ENCODE assay signal across 23 cellular contexts in genomic region chr19:40580619-40581018, GRCh38.
"Had no signal": no experiment of that assay in that cellular context is flagged by ENCODE, and none has a peak within 500 bp of the region (broad histone marks: within the 10 kb centered on the region; RNA-seq: fewer than 3 reads in every experiment).

No MANE protein-coding gene starts in this region.

- H3K4me3 ChIP-seq: ascending aorta, esophagus muscularis mucosa, neural progenitor cell, sigmoid colon, smooth muscle cell, thyroid gland had no signal

- H3K27ac ChIP-seq: ascending aorta, brain microvascular endothelial cell, esophagus muscularis mucosa, neural progenitor cell, sigmoid colon, thyroid gland had no signal

- H3K27ac Mint-ChIP-seq: activated naive CD4-positive, alpha-beta T cell treated with anti-CD3 and anti-CD28 coated beads, Interleukin-2, amount 50 U/mL, for 24 hours; neural progenitor cell; progenitor cell of endocrine pancreas had no signal

- H3K4me3 Mint-ChIP-seq: activated naive CD4-positive, alpha-beta T cell treated with anti-CD3 and anti-CD28 coated beads, Interleukin-2, amount 50 U/mL, for 24 hours; neural progenitor cell had no signal

- H3K27me3 ChIP-seq: ascending aorta, brain microvascular endothelial cell, esophagus muscularis mucosa, sigmoid colon, thyroid gland had no signal

- H3K27me3 Mint-ChIP-seq: activated naive CD4-positive, alpha-beta T cell treated with anti-CD3 and anti-CD28 coated beads, Interleukin-2, amount 50 U/mL, for 24 hours; naive B cell; progenitor cell of endocrine pancreas had no signal

- H3K9me3 Mint-ChIP-seq: activated naive CD4-positive, alpha-beta T cell treated with anti-CD3 and anti-CD28 coated beads, Interleukin-2, amount 50 U/mL, for 24 hours; naive B cell; neural progenitor cell had no signal

- ATAC-seq: stimulated activated naive CD8-positive, alpha-beta T cell treated with anti-CD3 and anti-CD28 coated beads, Interleukin-15, Interleukin-2, amounts not matched to agents 100 U/mL and 50 U/mL, for 24 hours had no signal

- DNase-seq: activated CD4-positive, alpha-beta T cell treated with anti-CD3 and anti-CD28 coated beads for 1 hour; activated gamma-delta T cell treated with Interleukin-2 at 50 U/mL for 16 hours; activated T-cell treated with anti-CD3 and anti-CD28 coated beads, Interleukin-2, amount 50 U/mL, for 1 hour; brain microvascular endothelial cell; effector memory CD4-positive, alpha-beta T cell; hypothalamus; mesenchymal stem cell; naive B cell; retina; sigmoid colon; stimulated activated CD4-positive, alpha-beta T cell treated with anti-CD3 and anti-CD28 coated beads, Interleukin-2, amount 100 ng/mL, for 48 hours; stimulated activated CD8-positive, alpha-beta memory T cell treated with anti-CD3 and anti-CD28 coated beads, Interleukin-4, amount 100 ng/mL, for 48 hours; stimulated activated naive CD8-positive, alpha-beta T cell treated with anti-CD3 and anti-CD28 coated beads, Interleukin-15, Interleukin-2, amounts not matched to agents 100 U/mL and 50 U/mL, for 24 hours; substantia nigra; T-helper 1 cell; T-helper 9 cell; thyroid gland had no signal

- H3K4me1 ChIP-seq: neural progenitor cell had no signal

- H3K9me3 ChIP-seq: ascending aorta, esophagus muscularis mucosa, sigmoid colon, thyroid gland had no signal

- H3K36me3 ChIP-seq: neural progenitor cell had no signal
